In genomic region chr2:20617892-20618467, GRCh38 we compare ENCODE assay signal across 8 cellular contexts. TPM values are rescaled to one million over a fixed set of nuclear protein-coding genes. Genes with fewer than 3 reads are reported as not detected.
A peak's percentile ranks its signal among the peaks of the same experiment; 100 is the strongest.
DNase-seq lines count a peak whose midpoint lies in the region; ATAC-seq and TF ChIP-seq lines count a peak whose summit lies in the region.
"Had no signal": no experiment of that assay in that cellular context is flagged by ENCODE, and none has a peak within 500 bp of the region (broad histone marks: within the 10 kb centered on the region; RNA-seq: fewer than 3 reads in every experiment).

No MANE protein-coding gene starts in this region.

- in situ Hi-C loops in KBM-7 (cut with MboI; ENCODE audit: low pct_unique_long_range_greater_than_20kb, low sequenced_read_pairs): no loop called here

- peak overlapping the region; percentile 92 to 99 for H3K27ac ChIP-seq in coronary artery
- H3K27ac ChIP-seq in liver (ENCODE audit: low read depth in 1 of 2, low read length in 2 of 2): peak overlapping the region; percentile 79 to 81

- H3K4me3 ChIP-seq in coronary artery: peak overlapping the region; percentile 45
- no peak overlapping the region for H3K4me3 ChIP-seq in liver (ENCODE audit: low read depth in 1 of 3, low read length in 3 of 3)

- TF ChIP-seq CTCF in GM12873 (IDR thresholded peaks at IDR 0.05; ENCODE audit: insufficient read depth, low read depth, low read length, missing control alignments) (peak; percentile 28), coronary artery (IDR thresholded peaks at IDR 0.05) (peak; percentile 27), liver (IDR thresholded peaks at IDR 0.05; ENCODE audit: low read depth, low read length, missing input control) (peak; percentile 84)

- H3K9me3 ChIP-seq in liver (ENCODE audit: control insufficient read depth in 4 of 4, low read length in 3 of 4): no peaks in the 10 kb centered on the region

- no peak for ATAC-seq in GM19463 (IDR thresholded peaks at IDR 0.05; ENCODE audit: unreplicated experiment)

- DNase-seq in NCI-H510A treated with DMSO at 0.1 percent for 48 hours (lab: John Stamatoyannopoulos, UW) (peak; percentile 89), coronary artery (ENCODE audit: low spot score) (peak; percentile 100), superior temporal gyrus (ENCODE audit: extremely low spot score) (peak; percentile 98), KBM-7 (no peak)

- WGBS in liver: 25% methylated on average over 14 of the region's 14 CpGs

- peak overlapping the region; percentile 42 to 48 for H3K9ac ChIP-seq in liver (ENCODE audit: low read depth in 1 of 2, low read length in 2 of 2)

- no peaks in the 10 kb centered on the region for H3K27me3 ChIP-seq in liver (ENCODE audit: control insufficient read depth in 4 of 4, insufficient read depth in 4 of 4, low read length in 3 of 4)

- TF ChIP-seq RAD21 in liver (IDR thresholded peaks at IDR 0.05): peak; percentile 69 to 81

- peaks cover 8 to 33% (median 23%) of the 10 kb centered on the region in 4 donors for H3K4me1 ChIP-seq in liver (ENCODE audit: control insufficient read depth in 4 of 4, insufficient read depth in 4 of 4, low read length in 3 of 4)

- H3K36me3 ChIP-seq in liver (ENCODE audit: control insufficient read depth in 4 of 4, insufficient read depth in 3 of 4, low read depth in 1 of 4, low read length in 3 of 4): peaks cover 0 to 11% (median 7%) of the 10 kb centered on the region in 4 donors

TF ChIP-seq in liver, 16 proteins besides CTCF, POLR2A, EP300 and RAD21:
- TF ChIP-seq NR2F2 (IDR thresholded peaks at IDR 0.05) (peak; percentile 97), YY1 (IDR thresholded peaks at IDR 0.05) (no peak), MAX (IDR thresholded peaks at IDR 0.05) (no peak), ATF3 (IDR thresholded peaks at IDR 0.05) (peak; percentile 67), RXRA (IDR thresholded peaks at IDR 0.05) (peak; percentile 92 to 95), EGR1 (IDR thresholded peaks at IDR 0.05; ENCODE audit: low read depth in 2 of 2) (peak in 1 of 2 donors; percentile 8), HNF4G (IDR thresholded peaks at IDR 0.05) (no peak), TAF1 (conservative IDR thresholded peaks at IDR 0.05) (no peak), FOXA2 (IDR thresholded peaks at IDR 0.05) (peak; percentile 44), HNF4A (conservative IDR thresholded peaks at IDR 0.05) (peak; percentile 57 to 85), JUND (IDR thresholded peaks at IDR 0.05) (peak in 1 of 2 donors; percentile 76), GABPA (IDR thresholded peaks at IDR 0.05 in 1 of 2, conservative IDR thresholded peaks at IDR 0.05 in 1 of 2) (peak in 1 of 2 donors; percentile 46), ZBTB33 (IDR thresholded peaks at IDR 0.05) (no peak), SP1 (IDR thresholded peaks at IDR 0.05) (peak; percentile 85)
- TF ChIP-seq, protein P1, sequence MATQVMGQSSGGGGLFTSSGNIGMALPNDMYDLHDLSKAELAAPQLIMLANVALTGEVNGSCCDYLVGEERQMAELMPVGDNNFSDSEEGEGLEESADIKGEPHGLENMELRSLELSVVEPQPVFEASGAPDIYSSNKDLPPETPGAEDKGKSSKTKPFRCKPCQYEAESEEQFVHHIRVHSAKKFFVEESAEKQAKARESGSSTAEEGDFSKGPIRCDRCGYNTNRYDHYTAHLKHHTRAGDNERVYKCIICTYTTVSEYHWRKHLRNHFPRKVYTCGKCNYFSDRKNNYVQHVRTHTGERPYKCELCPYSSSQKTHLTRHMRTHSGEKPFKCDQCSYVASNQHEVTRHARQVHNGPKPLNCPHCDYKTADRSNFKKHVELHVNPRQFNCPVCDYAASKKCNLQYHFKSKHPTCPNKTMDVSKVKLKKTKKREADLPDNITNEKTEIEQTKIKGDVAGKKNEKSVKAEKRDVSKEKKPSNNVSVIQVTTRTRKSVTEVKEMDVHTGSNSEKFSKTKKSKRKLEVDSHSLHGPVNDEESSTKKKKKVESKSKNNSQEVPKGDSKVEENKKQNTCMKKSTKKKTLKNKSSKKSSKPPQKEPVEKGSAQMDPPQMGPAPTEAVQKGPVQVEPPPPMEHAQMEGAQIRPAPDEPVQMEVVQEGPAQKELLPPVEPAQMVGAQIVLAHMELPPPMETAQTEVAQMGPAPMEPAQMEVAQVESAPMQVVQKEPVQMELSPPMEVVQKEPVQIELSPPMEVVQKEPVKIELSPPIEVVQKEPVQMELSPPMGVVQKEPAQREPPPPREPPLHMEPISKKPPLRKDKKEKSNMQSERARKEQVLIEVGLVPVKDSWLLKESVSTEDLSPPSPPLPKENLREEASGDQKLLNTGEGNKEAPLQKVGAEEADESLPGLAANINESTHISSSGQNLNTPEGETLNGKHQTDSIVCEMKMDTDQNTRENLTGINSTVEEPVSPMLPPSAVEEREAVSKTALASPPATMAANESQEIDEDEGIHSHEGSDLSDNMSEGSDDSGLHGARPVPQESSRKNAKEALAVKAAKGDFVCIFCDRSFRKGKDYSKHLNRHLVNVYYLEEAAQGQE (IDR thresholded peaks at IDR 0.05): peak; percentile 76

RNA-seq across cellular contexts. Expression of gene HS1BP3, which starts 32.9 kb away (rescaled TPM):
- total RNA-seq in liver: 10 to 100 TPM in 1 of 2 donors, 1 to 10 TPM in 1; 7.7 to 14.1 TPM
- polyA plus RNA-seq in liver: 10 to 100 TPM in 1 of 2 donors, 1 to 10 TPM in 1; 7.8 to 15.4 TPM

RNA-seq across cellular contexts. Expression of gene GDF7, which starts 49.0 kb away (rescaled TPM):
- 1 to 10 TPM; 5.0 to 7.2 TPM for total RNA-seq in liver
- 1 to 10 TPM in 1 of 2 donors, under 1 TPM in 1; 0.89 to 1.6 TPM for polyA plus RNA-seq in liver
- total RNA-seq: activated CD8-positive, alpha-beta memory T cell treated with anti-CD3 and anti-CD28 coated beads for 36 hours had no signal

Comparison
In these comparisons a context has a peak if more than half of its experiments do, and no peak if none do; other contexts are left out.
1. CTCF ChIP-seq: peak in every context shown above with its lines; median percentile 84 in liver; 28 in GM12873; 27 in coronary artery.